In the genomic region with DNA sequence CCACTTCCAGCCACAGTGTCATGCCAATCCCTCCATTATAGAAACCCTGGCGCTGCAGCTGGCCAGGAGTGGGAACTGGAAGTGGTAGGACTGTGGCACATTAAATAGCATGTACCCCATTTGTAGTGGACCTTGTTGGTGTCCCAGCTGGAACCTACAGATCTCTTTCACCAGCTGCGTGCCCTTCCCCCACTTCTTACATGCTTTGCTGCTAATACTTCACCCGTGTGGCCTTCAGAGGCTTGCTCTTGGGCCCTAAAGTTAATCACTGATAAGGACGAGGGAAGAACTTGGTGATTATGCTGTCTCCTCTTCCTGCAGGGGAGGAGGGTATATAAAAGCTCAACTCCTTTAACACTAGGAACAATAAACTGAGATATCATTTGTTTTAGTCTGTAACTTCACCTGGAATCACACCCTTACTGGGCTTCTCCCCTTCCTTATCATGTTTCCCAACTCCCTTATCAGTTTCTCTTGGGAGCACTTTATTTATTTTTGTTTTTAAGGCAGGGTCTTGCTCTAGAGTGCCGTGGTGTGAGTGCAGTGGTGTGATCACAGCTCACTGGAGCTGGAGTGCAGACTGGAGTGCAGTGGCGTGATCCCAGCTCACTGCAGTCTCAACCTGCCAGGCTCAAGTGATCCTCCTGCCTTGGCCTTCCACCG, we compare ENCODE assay signal across 28 cellular contexts. TPM values are rescaled to one million over a fixed set of nuclear protein-coding genes. Genes with fewer than 3 reads are reported as not detected.
DNase-seq lines count a peak whose midpoint lies in the region; ATAC-seq and TF ChIP-seq lines count a peak whose summit lies in the region.
"Had no signal": no experiment of that assay in that cellular context is flagged by ENCODE, and none has a peak within 500 bp of the region (broad histone marks: within the 10 kb centered on the region; RNA-seq: fewer than 3 reads in every experiment).

No MANE protein-coding gene starts in this region.

- H3K27me3 Mint-ChIP-seq in stimulated activated naive B cell treated with anti-CD40 and anti-IgM and Interleukin-4, amounts not matched to agents 10 μg/mL and 1 μg/mL and 100 μg/mL, for 72 hours, result peaks cover 19 to 20% of the 10 kb centered on the region in 2 donors

- DNase-seq in CMK (ENCODE audit: low read depth) (peak; percentile 54), HUDEP-2 (lab: John Stamatoyannopoulos, UW; ENCODE audit: unreplicated experiment in 76 of 76) (peak in 53 of 76 experiments; percentile 1 to 55 (median 20)), adrenal gland (peak in 5 of 7 donors; percentile 35 to 53 (median 50)), mesendoderm (peak; percentile 85), NCI-H524 treated with DMSO at 0.1 percent for 48 hours (lab: John Stamatoyannopoulos, UW) (no peak)
- no peak for DNase-seq in stimulated activated naive B cell treated with anti-CD40 and anti-IgM and Interleukin-4, amounts not matched to agents 10 μg/mL and 1 μg/mL and 100 μg/mL, for 72 hours
- DNase-seq: activated CD4-positive, alpha-beta T cell treated with anti-CD3 and anti-CD28 coated beads for 4 hours; activated CD8-positive, alpha-beta memory T cell treated with anti-CD3 and anti-CD28 coated beads for 24 hours; activated T-cell treated with anti-CD3 and anti-CD28 coated beads for 4 hours; amygdala; brain microvascular endothelial cell; CD4-positive, alpha-beta memory T cell; cerebellar nuclear complex; DMS 273 treated with DMSO at 0.1 percent for 48 hours; esophagus squamous epithelium; foreskin keratinocyte; head of caudate nucleus; lower lobe of right lung; NK-92 treated with Interleukin-12 subunit alpha and Interleukin-12 subunit beta, amount 100 ng/mL, for 24 hours; PC-3; Right ventricle myocardium superior; stimulated activated CD4-positive, alpha-beta T cell treated with anti-CD3 and anti-CD28 coated beads, Interleukin-15, amount 100 ng/mL, for 24 hours; stimulated activated naive CD4-positive, alpha-beta T cell; T-helper 2 cell had no signal

- ATAC-seq in stimulated activated naive B cell treated with anti-CD40 and anti-IgM and Interleukin-4, amounts not matched to agents 10 μg/mL and 1 μg/mL and 100 μg/mL, for 72 hours (replicated peaks), result no peak
- ATAC-seq in GM19463 (IDR thresholded peaks at IDR 0.05; ENCODE audit: unreplicated experiment), result no peak
- ATAC-seq: foreskin keratinocyte, lower lobe of right lung, PC-3 had no signal

- H4K8ac ChIP-seq in mesendoderm (ENCODE audit: low read depth, low read length), result no peak overlapping the region

- H2BK120ac ChIP-seq in mesendoderm (ENCODE audit: low read depth, low read length), result no peak overlapping the region

- peak overlapping the region; percentile 34 for H3K56ac ChIP-seq in mesendoderm (ENCODE audit: low read length)

- H2BK5ac ChIP-seq in mesendoderm (ENCODE audit: low read length), result peak overlapping the region; percentile 48

- no peak overlapping the region for H4K5ac ChIP-seq in mesendoderm (ENCODE audit: low read length)

- TF ChIP-seq CTCF in adrenal gland (IDR thresholded peaks at IDR 0.05), result no peak

- no peak overlapping the region for H3K27ac ChIP-seq in adrenal gland
- peak overlapping the region; percentile 9 for H3K27ac ChIP-seq in mesendoderm (ENCODE audit: low read depth, low read length)
- H3K27ac ChIP-seq: brain microvascular endothelial cell, esophagus squamous epithelium, foreskin keratinocyte, lower lobe of right lung had no signal

- no peak overlapping the region for H3K27ac Mint-ChIP-seq in stimulated activated naive B cell treated with anti-CD40 and anti-IgM and Interleukin-4, amounts not matched to agents 10 μg/mL and 1 μg/mL and 100 μg/mL, for 72 hours
- H3K27ac Mint-ChIP-seq: activated naive CD4-positive, alpha-beta T cell treated with anti-CD3 and anti-CD28 coated beads, Interleukin-2, amount 50 U/mL, for 24 hours; CD4-positive, alpha-beta memory T cell; IgD-negative memory B cell; nephron had no signal

- H3K18ac ChIP-seq in mesendoderm (ENCODE audit: low read length), result no peak overlapping the region

- no peak overlapping the region for H2AK5ac ChIP-seq in mesendoderm (ENCODE audit: low read length)

- no peak overlapping the region for H3K9ac ChIP-seq in mesendoderm (ENCODE audit: low read length)

- peaks cover 20% of the 10 kb centered on the region in 2 donors for H3K4me1 ChIP-seq in adrenal gland (replicated peaks in 1 of 2)
- H3K4me1 ChIP-seq in mesendoderm (ENCODE audit: control insufficient read depth, low read depth, low read length), result peaks cover 8% of the 10 kb centered on the region
- H3K4me1 ChIP-seq: foreskin keratinocyte, lower lobe of right lung had no signal

- no peak overlapping the region for H2BK15ac ChIP-seq in mesendoderm (replicated peaks; ENCODE audit: low read depth)

- H3K27me3 ChIP-seq in adrenal gland (no peaks in the 10 kb centered on the region), mesendoderm (ENCODE audit: insufficient read depth, low read length, poor library complexity) (no peaks in the 10 kb centered on the region)
- H3K27me3 ChIP-seq: brain microvascular endothelial cell, esophagus squamous epithelium, foreskin keratinocyte had no signal

- H3K9me3 ChIP-seq in adrenal gland (replicated peaks in 1 of 3), result no peaks in the 10 kb centered on the region
- H3K9me3 ChIP-seq: esophagus squamous epithelium, lower lobe of right lung had no signal

- no peak overlapping the region for H3K23ac ChIP-seq in mesendoderm (ENCODE audit: low read length)

- H3K4me3 ChIP-seq in adrenal gland, result no peak overlapping the region
- no peak overlapping the region for H3K4me3 ChIP-seq in mesendoderm (ENCODE audit: low read length)
- H3K4me3 ChIP-seq: esophagus squamous epithelium, lower lobe of right lung had no signal

- H3K79me1 ChIP-seq in mesendoderm (ENCODE audit: low read length), result no peaks in the 10 kb centered on the region

- no peak overlapping the region for H3K4me2 ChIP-seq in mesendoderm (ENCODE audit: low read length)

- WGBS in adrenal gland, 4 donors, result 38 to 52% (median 46%) methylated on average over 7 of the region's 7 CpGs
- no CpG with 5 or more reads among the region's 7 CpGs for WGBS in mesendoderm (ENCODE audit: extremely low coverage, insufficient coverage, low lambda C conversion rate)

- no peak for TF ChIP-seq POLR2A in adrenal gland (IDR thresholded peaks at IDR 0.05)

- H3K9me3 Mint-ChIP-seq in stimulated activated naive B cell treated with anti-CD40 and anti-IgM and Interleukin-4, amounts not matched to agents 10 μg/mL and 1 μg/mL and 100 μg/mL, for 72 hours, result no peaks in the 10 kb centered on the region
- H3K9me3 Mint-ChIP-seq: activated naive CD4-positive, alpha-beta T cell treated with anti-CD3 and anti-CD28 coated beads, Interleukin-2, amount 50 U/mL, for 24 hours; CD4-positive, alpha-beta memory T cell; IgD-negative memory B cell; nephron had no signal

- no peaks in the 10 kb centered on the region for H3K79me2 ChIP-seq in mesendoderm (ENCODE audit: control insufficient read depth, insufficient read depth, low read length)

- intact Hi-C loops in adrenal gland (cut with DNase I), result no loop called here

- H3K36me3 Mint-ChIP-seq in stimulated activated naive B cell treated with anti-CD40 and anti-IgM and Interleukin-4, amounts not matched to agents 10 μg/mL and 1 μg/mL and 100 μg/mL, for 72 hours, result no peaks in the 10 kb centered on the region
- H3K36me3 Mint-ChIP-seq: activated naive CD4-positive, alpha-beta T cell treated with anti-CD3 and anti-CD28 coated beads, Interleukin-2, amount 50 U/mL, for 24 hours; CD4-positive, alpha-beta memory T cell; IgD-negative memory B cell had no signal

- no peaks in the 10 kb centered on the region for H3K36me3 ChIP-seq in adrenal gland (replicated peaks in 1 of 2)
- no peaks in the 10 kb centered on the region for H3K36me3 ChIP-seq in mesendoderm (ENCODE audit: control insufficient read depth, insufficient read depth, low read length)
- H3K36me3 ChIP-seq: brain microvascular endothelial cell, esophagus squamous epithelium, lower lobe of right lung had no signal

- H3K4me1 Mint-ChIP-seq in stimulated activated naive B cell treated with anti-CD40 and anti-IgM and Interleukin-4, amounts not matched to agents 10 μg/mL and 1 μg/mL and 100 μg/mL, for 72 hours, result no peaks in the 10 kb centered on the region
- H3K4me1 Mint-ChIP-seq: activated naive CD4-positive, alpha-beta T cell treated with anti-CD3 and anti-CD28 coated beads, Interleukin-2, amount 50 U/mL, for 24 hours; CD4-positive, alpha-beta memory T cell; IgD-negative memory B cell had no signal

- no peak overlapping the region for H3K4ac ChIP-seq in mesendoderm (ENCODE audit: low read depth, low read length)

- H3K4me3 Mint-ChIP-seq in stimulated activated naive B cell treated with anti-CD40 and anti-IgM and Interleukin-4, amounts not matched to agents 10 μg/mL and 1 μg/mL and 100 μg/mL, for 72 hours, result no peak overlapping the region
- H3K4me3 Mint-ChIP-seq: activated naive CD4-positive, alpha-beta T cell treated with anti-CD3 and anti-CD28 coated beads, Interleukin-2, amount 50 U/mL, for 24 hours; CD4-positive, alpha-beta memory T cell; IgD-negative memory B cell; nephron had no signal

RNA-seq across cellular contexts. Expression of a gene that starts 43.2 kb away (rescaled TPM):
- total RNA-seq in adrenal gland, result 10 to 100 TPM; 25.2 to 66.4 (median 28.8) TPM
- 10 to 100 TPM; 29.9 to 51.9 (median 31.2) TPM for polyA plus RNA-seq in adrenal gland
- polyA plus RNA-seq in mesendoderm (2013, experiment 1 of 2), result 13.9 TPM
- 12.0 TPM for polyA plus RNA-seq in mesendoderm (2013, experiment 2 of 2)

Comparison
In these comparisons a context has a peak if more than half of its experiments do, and no peak if none do; other contexts are left out.
1. DNase-seq: peak in CMK (single experiment), HUDEP-2 (53 of 76), adrenal gland (5 of 7) and mesendoderm (single experiment); none in stimulated activated naive B cell treated with anti-CD40 and anti-IgM and Interleukin-4, amounts not matched to agents 10 μg/mL and 1 μg/mL and 100 μg/mL, for 72 hours (single experiment) and NCI-H524 treated with DMSO at 0.1 percent for 48 hours (single experiment).